In genomic region chr7:38178695-38179344, GRCh38 we compare ENCODE assay signal across 7 cellular contexts. TPM values are rescaled to one million over a fixed set of nuclear protein-coding genes. Genes with fewer than 3 reads are reported as not detected.
DNase-seq lines count a peak whose midpoint lies in the region; ATAC-seq, FAIRE-seq and TF ChIP-seq lines count a peak whose summit lies in the region.

No MANE protein-coding gene starts in this region.

- no peaks in the 10 kb centered on the region for H3K27me3 ChIP-seq in right cardiac atrium (ENCODE audit: control insufficient read depth, insufficient read depth)
- H3K27me3 ChIP-seq in small intestine (ENCODE audit: control insufficient read depth in 2 of 2, insufficient read depth in 2 of 2, low read length in 2 of 2) = no peaks in the 10 kb centered on the region

- peak overlapping the region; percentile 90 to 94 for H3K27ac Mint-ChIP-seq in activated naive CD4-positive, alpha-beta T cell treated with anti-CD3 and anti-CD28 coated beads, Interleukin-2, amount 50 U/mL, for 72 hours

- ATAC-seq in GM21515 (IDR thresholded peaks at IDR 0.05; ENCODE audit: unreplicated experiment) (peak; percentile 32), right cardiac atrium (peak in 1 of 2 donors; percentile 48)
- ATAC-seq in activated naive CD4-positive, alpha-beta T cell treated with anti-CD3 and anti-CD28 coated beads, Interleukin-2, amount 50 U/mL, for 72 hours = peak; percentile 34 to 52

- peak overlapping the region; percentile 50 for H3K4me3 ChIP-seq in right cardiac atrium (ENCODE audit: low read length)
- H3K4me3 ChIP-seq in small intestine (ENCODE audit: low read depth in 1 of 2, low read length in 2 of 2) = peak overlapping the region; percentile 69 to 81

- H3K9me3 ChIP-seq in right cardiac atrium (ENCODE audit: control insufficient read depth, low read length) = no peaks in the 10 kb centered on the region
- no peaks in the 10 kb centered on the region for H3K9me3 ChIP-seq in small intestine (ENCODE audit: control insufficient read depth, low read depth)

- 0 out of 3 replicates have a peak, but pooled peaks have one; percentile 1 for TF ChIP-seq CTCF in GM12872 (IDR thresholded peaks at IDR 0.05; ENCODE audit: insufficient read depth, low read depth, low read length)

- no peaks in the 10 kb centered on the region for H3K4me1 ChIP-seq in right cardiac atrium (ENCODE audit: control insufficient read depth, insufficient read depth, low read length)
- peaks cover 0 to 4% of the 10 kb centered on the region in 2 donors for H3K4me1 ChIP-seq in small intestine (ENCODE audit: control insufficient read depth in 2 of 2, insufficient read depth in 1 of 2, low read depth in 1 of 2, low read length in 1 of 2)

- WGBS in right cardiac atrium = 5% methylated on average over 15 of the region's 15 CpGs
- 4 to 8% (median 7%) methylated on average over 15 of the region's 15 CpGs for WGBS in small intestine, 3 donors

- no peak for FAIRE-seq in HTR-8/SVneo (lab: Jason Lieb, UNC)
- no peak for FAIRE-seq in small intestine (lab: Jason Lieb, UNC)

- peaks cover 0 to under 1% of the 10 kb centered on the region in 2 donors for H3K9me3 Mint-ChIP-seq in activated naive CD4-positive, alpha-beta T cell treated with anti-CD3 and anti-CD28 coated beads, Interleukin-2, amount 50 U/mL, for 72 hours

- DNase-seq in HTR-8/SVneo (ENCODE audit: insufficient read length, low spot score) (peak; percentile 14), right cardiac atrium (no peak), small intestine (no peak), HuH-7.5 (ENCODE audit: low spot score) (no peak)
- DNase-seq in activated naive CD4-positive, alpha-beta T cell treated with anti-CD3 and anti-CD28 coated beads, Interleukin-2, amount 50 U/mL, for 72 hours (ENCODE audit: low spot score in 2 of 2) = no peak

- intact Hi-C loops in right cardiac atrium (cut with DNase I) = loop anchor here in 1 of 4 donors (5.0 kb wide), 1 partner anchor 38 kb away; no protein-coding TSS in a partner anchor

- no peaks in the 10 kb centered on the region for H3K36me3 ChIP-seq in small intestine (ENCODE audit: control insufficient read depth in 2 of 2, insufficient read depth in 2 of 2, low read length in 2 of 2)

- H3K27ac ChIP-seq in right cardiac atrium (ENCODE audit: low read length) (peak overlapping the region; percentile 55), small intestine (ENCODE audit: low read depth in 1 of 2, low read length in 1 of 2) (peak overlapping the region; percentile 74 to 92)

- H3K36me3 Mint-ChIP-seq in activated naive CD4-positive, alpha-beta T cell treated with anti-CD3 and anti-CD28 coated beads, Interleukin-2, amount 50 U/mL, for 72 hours = peaks cover 8 to 9% of the 10 kb centered on the region in 2 donors

RNA-seq across cellular contexts. Expression of gene STARD3NL, which starts 0.8 kb away (rescaled TPM):
- 10 to 100 TPM; 21.5 to 28.7 TPM for total RNA-seq in activated naive CD4-positive, alpha-beta T cell treated with anti-CD3 and anti-CD28 coated beads, Interleukin-2, amount 50 U/mL, for 72 hours
- total RNA-seq in right cardiac atrium = 10 to 100 TPM; 32.1 to 45.1 (median 33.6) TPM
- polyA plus RNA-seq in right cardiac atrium (31.9 TPM), small intestine (10 to 100 TPM; 29.5 to 39.4 (median 34.2) TPM)
